In genomic region chr6:6517059-6517458, GRCh38 we compare ENCODE assay signal across 11 cellular contexts.
DNase-seq lines count a peak whose midpoint lies in the region; ATAC-seq and TF ChIP-seq lines count a peak whose summit lies in the region.
"Had no signal": no experiment of that assay in that cellular context is flagged by ENCODE, and none has a peak within 500 bp of the region (broad histone marks: within the 10 kb centered on the region; RNA-seq: fewer than 3 reads in every experiment).

No MANE protein-coding gene starts in this region.

- TF ChIP-seq EP300 in esophagus muscularis mucosa (IDR thresholded peaks at IDR 0.05): no peak
- TF ChIP-seq EP300 in suprapubic skin (IDR thresholded peaks at IDR 0.05): no peak

- H3F3A ChIP-seq in neural progenitor cell (ENCODE audit: low read depth): no peaks in the 10 kb centered on the region

- 67% methylated on average over 5 of the region's 5 CpGs for WGBS in esophagus muscularis mucosa
- WGBS in suprapubic skin: 56% methylated on average over 5 of the region's 5 CpGs

- intact Hi-C loops in esophagus muscularis mucosa (cut with DNase I): no loop called here

- peak overlapping the region; percentile 24 to 74 (median 65); a peak in 21 of 22 replicates for H3K4me2 ChIP-seq in BLaER1 treated with 17β-estradiol and CSF1 and Interleukin-3, amounts not matched to agents 10 nM and 100 nM
- no peak overlapping the region for H3K4me2 ChIP-seq in neural progenitor cell
- H3K4me2 ChIP-seq: A549 had no signal

- H3K36me3 Mint-ChIP-seq in neural progenitor cell: no peaks in the 10 kb centered on the region

- no peaks in the 10 kb centered on the region for H4K20me1 ChIP-seq in BLaER1 treated with 17β-estradiol and CSF1 and Interleukin-3, amounts not matched to agents 10 nM and 100 nM
- no peaks in the 10 kb centered on the region for H4K20me1 ChIP-seq in neural progenitor cell (ENCODE audit: low read depth)

- H3K27ac ChIP-seq in BLaER1 treated with 17β-estradiol and CSF1 and Interleukin-3, amounts not matched to agents 10 nM and 100 nM: no peak overlapping the region
- no peak overlapping the region for H3K27ac ChIP-seq in esophagus muscularis mucosa (replicated peaks in 1 of 4)
- H3K27ac ChIP-seq in neural progenitor cell: no peak overlapping the region
- H3K27ac ChIP-seq in suprapubic skin: peak overlapping the region; percentile 60
- H3K27ac ChIP-seq: A549 had no signal

- peaks cover 3% of the 10 kb centered on the region for H3K4me1 Mint-ChIP-seq in neural progenitor cell

- no peak overlapping the region for H2AFZ ChIP-seq in neural progenitor cell (replicated peaks)

- peaks cover 3% of the 10 kb centered on the region for H3K9me3 Mint-ChIP-seq in neural progenitor cell

- no peak overlapping the region for H3K4me3 ChIP-seq in BLaER1 treated with 17β-estradiol and CSF1 and Interleukin-3, amounts not matched to agents 10 nM and 100 nM
- no peak overlapping the region for H3K4me3 ChIP-seq in esophagus muscularis mucosa
- H3K4me3 ChIP-seq in neural progenitor cell: no peak overlapping the region
- no peak overlapping the region for H3K4me3 ChIP-seq in suprapubic skin
- H3K4me3 ChIP-seq: A549, HAP-1 had no signal

- DNase-seq in esophagus muscularis mucosa (ENCODE audit: extremely low spot score): peak; percentile 77
- no peak for DNase-seq in neural progenitor cell (ENCODE audit: low spot score)
- no peak for DNase-seq in suprapubic skin (ENCODE audit: low spot score in 2 of 2)
- no peak for DNase-seq in HUDEP-2 (lab: John Stamatoyannopoulos, UW; ENCODE audit: unreplicated experiment in 76 of 76)
- DNase-seq: BE2C, DMS53, GF-D8 had no signal

- H3K9me3 ChIP-seq in BLaER1 treated with 17β-estradiol and CSF1 and Interleukin-3, amounts not matched to agents 10 nM and 100 nM (replicated peaks in 1 of 11): no peaks in the 10 kb centered on the region
- H3K9me3 ChIP-seq in esophagus muscularis mucosa (peaks cover 0 to 4% (median 0%) of the 10 kb centered on the region in 4 donors), neural progenitor cell (ENCODE audit: low read depth) (no peaks in the 10 kb centered on the region), suprapubic skin (no peaks in the 10 kb centered on the region)
- H3K9me3 ChIP-seq: A549, BE2C, HAP-1 had no signal

- TF ChIP-seq POLR2A in esophagus muscularis mucosa (IDR thresholded peaks at IDR 0.05; ENCODE audit: low read depth) (no peak), suprapubic skin (IDR thresholded peaks at IDR 0.05) (no peak)

- peaks cover 17 to 44% (median 21%) of the 10 kb centered on the region in 10 experiments for H3K4me1 ChIP-seq in BLaER1 treated with 17β-estradiol and CSF1 and Interleukin-3, amounts not matched to agents 10 nM and 100 nM
- H3K4me1 ChIP-seq in esophagus muscularis mucosa: no peaks in the 10 kb centered on the region
- H3K4me1 ChIP-seq in neural progenitor cell: no peaks in the 10 kb centered on the region
- peaks cover 14% of the 10 kb centered on the region for H3K4me1 ChIP-seq in suprapubic skin
- H3K4me1 ChIP-seq: A549, BE2C, HAP-1 had no signal

- no peak overlapping the region for H3K9ac ChIP-seq in BLaER1 treated with 17β-estradiol and CSF1 and Interleukin-3, amounts not matched to agents 10 nM and 100 nM
- peak overlapping the region; percentile 27 for H3K9ac ChIP-seq in neural progenitor cell

- H3K27me3 ChIP-seq in BLaER1 treated with 17β-estradiol and CSF1 and Interleukin-3, amounts not matched to agents 10 nM and 100 nM: 0 out of 22 replicates have a peak, but pooled peaks cover 0 to 7% (median 0%) of the 10 kb centered on the region in 11 experiments
- H3K27me3 ChIP-seq in esophagus muscularis mucosa (peaks cover 0 to 6% (median 0%) of the 10 kb centered on the region in 4 donors), neural progenitor cell (no peaks in the 10 kb centered on the region), suprapubic skin (peaks cover 15% of the 10 kb centered on the region)
- H3K27me3 ChIP-seq: BE2C had no signal

- H3K4me3 Mint-ChIP-seq in neural progenitor cell: no peak overlapping the region

- H3K79me2 ChIP-seq in neural progenitor cell (ENCODE audit: low read depth): no peaks in the 10 kb centered on the region

- ATAC-seq in HG03460 (IDR thresholded peaks at IDR 0.05; ENCODE audit: unreplicated experiment): no peak
- ATAC-seq: A549 had no signal

- TF ChIP-seq CTCF in esophagus muscularis mucosa (IDR thresholded peaks at IDR 0.05) (no peak), neural progenitor cell (IDR thresholded peaks at IDR 0.05) (no peak), suprapubic skin (IDR thresholded peaks at IDR 0.05) (no peak)

- no peak overlapping the region for H3K27ac Mint-ChIP-seq in neural progenitor cell

- no peaks in the 10 kb centered on the region for H3K36me3 ChIP-seq in BLaER1 treated with 17β-estradiol and CSF1 and Interleukin-3, amounts not matched to agents 10 nM and 100 nM
- H3K36me3 ChIP-seq in esophagus muscularis mucosa: no peaks in the 10 kb centered on the region
- H3K36me3 ChIP-seq in neural progenitor cell: no peaks in the 10 kb centered on the region
- H3K36me3 ChIP-seq in suprapubic skin: no peaks in the 10 kb centered on the region
- H3K36me3 ChIP-seq: BE2C, HAP-1 had no signal

- H3K27me3 Mint-ChIP-seq in neural progenitor cell (ENCODE audit: insufficient read depth, low read depth): peaks cover 3% of the 10 kb centered on the region
